Comparison of ENCODE assay signal across 22 cellular contexts in genomic region chr2:142325870-142326269, GRCh38.
DNase-seq lines count a peak whose midpoint lies in the region; TF ChIP-seq lines count a peak whose summit lies in the region.
"Had no signal": no experiment of that assay in that cellular context is flagged by ENCODE, and none has a peak within 500 bp of the region (broad histone marks: within the 10 kb centered on the region; RNA-seq: fewer than 3 reads in every experiment).

No MANE protein-coding gene starts in this region.

- H3K27me3 ChIP-seq in mammary epithelial cell (ENCODE audit: insufficient read depth, low read length) = no peaks in the 10 kb centered on the region

- H3K9me3 ChIP-seq in mammary epithelial cell (replicated peaks; ENCODE audit: insufficient read depth, low read length) = no peaks in the 10 kb centered on the region
- H3K9me3 ChIP-seq: A549, Caco-2, SK-N-SH had no signal

- no peak overlapping the region for H3K4me3 ChIP-seq in mammary epithelial cell (replicated peaks in 1 of 3; ENCODE audit: insufficient read depth in 1 of 3, low read depth in 2 of 3, low read length in 3 of 3)
- H3K4me3 ChIP-seq: A549, GM12878 had no signal

- no peaks in the 10 kb centered on the region for H4K20me1 ChIP-seq in mammary epithelial cell (ENCODE audit: insufficient read depth, low read length)

- no peaks in the 10 kb centered on the region for H3K4me1 Mint-ChIP-seq in MCF 10A (ENCODE audit: insufficient read depth, unreplicated experiment)

- H3K9me3 Mint-ChIP-seq in MCF 10A (ENCODE audit: unreplicated experiment) = no peaks in the 10 kb centered on the region
- H3K9me3 Mint-ChIP-seq: T-helper 1 cell treated with Interleukin-12 subunit alpha and Interleukin-12 subunit beta and Interleukin-4 antibody, amounts not matched to agents 30 μg/mL and 1 μg/mL, for 36 hours had no signal

- in situ Hi-C loops in mammary epithelial cell (cut with MboI; ENCODE audit: low sequenced_read_pairs in 2 of 2) = loop anchor here in 1 of 2 donors (25.0 kb wide), 1 partner anchor 339 kb away; no protein-coding TSS in a partner anchor

- no peaks in the 10 kb centered on the region for H3K36me3 Mint-ChIP-seq in MCF 10A (ENCODE audit: insufficient read depth, unreplicated experiment)
- H3K36me3 Mint-ChIP-seq: CD8-positive, alpha-beta T cell had no signal

- BruUV-seq in mammary epithelial cell (replicated peaks; lab: Mats Ljungman, UMichigan) (no TSS peak), MCF 10A (replicated peaks; lab: Mats Ljungman, UMichigan) (no TSS peak)

- no peaks in the 10 kb centered on the region for H3K27me3 Mint-ChIP-seq in MCF 10A (ENCODE audit: insufficient read depth, unreplicated experiment)

- H3K79me2 ChIP-seq in mammary epithelial cell (ENCODE audit: insufficient read depth, low read length) = no peaks in the 10 kb centered on the region

- peak overlapping the region; percentile 20 for H2AFZ ChIP-seq in mammary epithelial cell (ENCODE audit: low read depth, low read length)

- no peak overlapping the region for H3K4me3 Mint-ChIP-seq in MCF 10A (ENCODE audit: unreplicated experiment)
- H3K4me3 Mint-ChIP-seq: CD8-positive, alpha-beta T cell; T-helper 1 cell treated with Interleukin-12 subunit alpha and Interleukin-12 subunit beta and Interleukin-4 antibody, amounts not matched to agents 30 μg/mL and 1 μg/mL, for 36 hours had no signal

- H3K36me3 ChIP-seq in mammary epithelial cell (ENCODE audit: insufficient read depth, low read length) = no peaks in the 10 kb centered on the region

- no peak overlapping the region for H3K4me2 ChIP-seq in mammary epithelial cell (ENCODE audit: insufficient read depth, low read depth, low read length)
- H3K4me2 ChIP-seq: A549, SK-N-SH had no signal

- H3K9ac ChIP-seq in mammary epithelial cell (ENCODE audit: insufficient read depth, low read length) = no peak overlapping the region
- H3K9ac ChIP-seq: SK-N-SH had no signal

- no peak for DNase-seq in mammary epithelial cell
- DNase-seq in MCF 10A (ENCODE audit: unreplicated experiment) = no peak
- DNase-seq in NCI-H2171 treated with DMSO at 0.1 percent for 48 hours (lab: John Stamatoyannopoulos, UW) = peak; percentile 78
- peak; percentile 68 for DNase-seq in NCI-H82 treated with DMSO at 0.1 percent for 48 hours (lab: John Stamatoyannopoulos, UW; ENCODE audit: unreplicated experiment)
- no peak for DNase-seq in H4 (ENCODE audit: low spot score)
- no peak for DNase-seq in activated CD4-positive, alpha-beta T cell treated with anti-CD3 and anti-CD28 coated beads for 48 hours
- no peak for DNase-seq in dermis blood vessel endothelial cell
- DNase-seq: Caco-2; CD8-positive, alpha-beta T cell; GOT3; HCEC 1CT; NCI-H1092; NCI-H2029; NCI-H345; NCI-H526; SK-N-SH; SW 1271; T-helper 9 cell had no signal

- dilution Hi-C loops in mammary epithelial cell (cut with HindIII; ENCODE audit: low sequenced_read_pairs) = no loop called here

- H3K27ac ChIP-seq in mammary epithelial cell (ENCODE audit: insufficient read depth, low read depth, low read length) = no peak overlapping the region
- H3K27ac ChIP-seq: A549, C4-2B had no signal

- H3K4me1 ChIP-seq in mammary epithelial cell (ENCODE audit: insufficient read depth, low read length) = peaks cover 4% of the 10 kb centered on the region
- H3K4me1 ChIP-seq: A549, Caco-2 had no signal

- POLR2A ChIA-PET in MCF 10A (lab: Yijun Ruan, JAX) = no interaction called here

- intact Hi-C loops in mammary epithelial cell (cut with micrococcal nuclease) = no loop called here
- intact Hi-C loops in MCF 10A (cut with micrococcal nuclease) = no loop called here

- CTCF ChIA-PET in mammary epithelial cell (lab: Charles Lee; ENCODE audit: low non-redundant PET) = no interaction called here
- CTCF ChIA-PET in MCF 10A (lab: Yijun Ruan, JAX) = interaction anchor here (0.7 kb wide), 1 partner anchor 76 kb away, joined by 3 read pairs; no protein-coding TSS in a partner anchor

- TF ChIP-seq CTCF in mammary epithelial cell (conservative IDR thresholded peaks at IDR 0.05 in 1 of 2, IDR thresholded peaks at IDR 0.05 in 1 of 2; ENCODE audit: extremely low read depth in 1 of 2, insufficient read depth in 1 of 2, low read depth in 1 of 2, low read length in 2 of 2) (no peak), MCF 10A (IDR thresholded peaks at IDR 0.05; ENCODE audit: unreplicated experiment) (no peak)

- H3K27ac Mint-ChIP-seq in MCF 10A (ENCODE audit: low read depth, unreplicated experiment) = no peak overlapping the region
- H3K27ac Mint-ChIP-seq: CD8-positive, alpha-beta T cell; T-helper 1 cell treated with Interleukin-12 subunit alpha and Interleukin-12 subunit beta and Interleukin-4 antibody, amounts not matched to agents 30 μg/mL and 1 μg/mL, for 36 hours had no signal

Comparison
In these comparisons a context has a peak if more than half of its experiments do, and no peak if none do; other contexts are left out.
1. DNase-seq: peak in NCI-H2171 treated with DMSO at 0.1 percent for 48 hours (single experiment) and NCI-H82 treated with DMSO at 0.1 percent for 48 hours (single experiment); none in mammary epithelial cell (single experiment), MCF 10A (single experiment), H4 (single experiment), activated CD4-positive, alpha-beta T cell treated with anti-CD3 and anti-CD28 coated beads for 48 hours (single experiment) and dermis blood vessel endothelial cell (single experiment).